In genomic region chr1:161045749-161046573, GRCh38 we compare ENCODE assay signal across 8 cellular contexts. TPM values are rescaled to one million over a fixed set of nuclear protein-coding genes. Genes with fewer than 3 reads are reported as not detected.
DNase-seq lines count a peak whose midpoint lies in the region; ATAC-seq, FAIRE-seq and TF ChIP-seq lines count a peak whose summit lies in the region.

Gene USF1 (minus strand): TSS chr1:161045977. CDS start chr1:161043275, 2,702 bp downstream.

- H4K20me1 ChIP-seq in BLaER1 treated with 17β-estradiol and CSF1 and Interleukin-3, amounts not matched to agents 10 nM and 100 nM = peaks cover 0 to 16% (median 0%) of the 10 kb centered on the region in 11 experiments; a peak in 3 of 22 replicates
- no peaks in the 10 kb centered on the region for H4K20me1 ChIP-seq in HepG2 (ENCODE audit: insufficient read depth, low read length)

- no peaks in the 10 kb centered on the region for H3K27me3 ChIP-seq in BLaER1 treated with 17β-estradiol and CSF1 and Interleukin-3, amounts not matched to agents 10 nM and 100 nM
- no peaks in the 10 kb centered on the region; a peak in 2 of 5 replicates for H3K27me3 ChIP-seq in HepG2 (ENCODE audit: control insufficient read depth in 1 of 2, insufficient read depth in 2 of 2, low read length in 2 of 2)

- TF ChIP-seq RAD21 in HepG2 (CRISPR knock-in tag; IDR thresholded peaks at IDR 0.05) = no peak

- peak within 1 kb of the TSS; percentile 98 for H2AFZ ChIP-seq in HepG2 (ENCODE audit: low read length)

- peak; percentile 80 for FAIRE-seq in HepG2 (lab: Jason Lieb, UNC)

- H3K4me3 ChIP-seq in BLaER1 treated with 17β-estradiol and CSF1 and Interleukin-3, amounts not matched to agents 10 nM and 100 nM = peak within 1 kb of the TSS; percentile 67 to 95 (median 89)
- peak within 1 kb of the TSS; percentile 78 to 84 (median 79) for H3K4me3 ChIP-seq in HepG2 (replicated peaks in 1 of 3; ENCODE audit: insufficient read depth in 1 of 3, low read depth in 2 of 3, low read length in 3 of 3)

- DNase-seq in NCI-H748 treated with DMSO at 0.1 percent for 48 hours (lab: John Stamatoyannopoulos, UW) = peak; percentile 93
- DNase-seq in activated CD4-positive, alpha-beta T cell treated with anti-CD3 and anti-CD28 coated beads, Interleukin-2, amount 50 U/mL, for 24 hours (ENCODE audit: low read depth in 1 of 2, low spot score in 1 of 2) = peak; percentile 87 to 89
- DNase-seq in dermis blood vessel endothelial cell = peak; percentile 98
- DNase-seq in HepG2 (ENCODE audit: low spot score) = peak; percentile 92
- peak; percentile 88 for DNase-seq in stimulated activated CD4-positive, alpha-beta T cell treated with anti-CD3 and anti-CD28 coated beads, Interleukin-4, amount 100 ng/mL, for 1 hour

- H3K27ac ChIP-seq in BLaER1 treated with 17β-estradiol and CSF1 and Interleukin-3, amounts not matched to agents 10 nM and 100 nM = peak within 1 kb of the TSS; percentile 92 to 99 (median 97)
- H3K27ac ChIP-seq in HepG2 (ENCODE audit: extremely low read length, insufficient read depth, low read length) = peak within 1 kb of the TSS; percentile 94

- POLR2A ChIA-PET in HepG2 (lab: Yijun Ruan, JAX) = interaction anchor here (0.7 to 4.3 kb wide), 17 partner anchors 9 to 203 kb away, joined by 3 to 60 read pairs (median 5); partner anchors contain the start of genes APOA2, ARHGAP30, B4GALT3 and DEDD

- peak; percentile 14; the same call in 1 of the 2 replicates for TF ChIP-seq CTCF in HepG2 (CRISPR knock-in tag; IDR thresholded peaks at IDR 0.05)

- TF ChIP-seq EP300 in HepG2 (IDR thresholded peaks at IDR 0.05; ENCODE audit: low read depth in 2 of 2, low read length in 2 of 2) (peak in 1 of 2 experiments; percentile 11; a peak in 1 of 4 replicates), HepG2 (CRISPR knock-in tag; IDR thresholded peaks at IDR 0.05; ENCODE audit: borderline replicate concordance) (no peak)

- BruUV-seq in HepG2 (replicated peaks; lab: Mats Ljungman, UMichigan) = TSS peak; percentile 91

- peak within 1 kb of the TSS; percentile 92 to 97 (median 95) for H3K9ac ChIP-seq in BLaER1 treated with 17β-estradiol and CSF1 and Interleukin-3, amounts not matched to agents 10 nM and 100 nM
- H3K9ac ChIP-seq in HepG2 (ENCODE audit: insufficient read depth, low read depth, low read length) = peak within 1 kb of the TSS; percentile 87

- peak within 1 kb of the TSS; percentile 90 to 98 (median 95) for H3K4me2 ChIP-seq in BLaER1 treated with 17β-estradiol and CSF1 and Interleukin-3, amounts not matched to agents 10 nM and 100 nM
- peak within 1 kb of the TSS; percentile 85 for H3K4me2 ChIP-seq in HepG2 (ENCODE audit: low read depth, low read length)

- WGBS in HepG2 (ENCODE audit: low lambda C conversion rate) = 1% methylated on average over 18 of the region's 29 CpGs

- TF ChIP-seq POLR2A in HepG2 (IDR thresholded peaks at IDR 0.05; ENCODE audit: insufficient read depth in 1 of 2, low read depth in 2 of 2, low read length in 2 of 2) = peak; percentile 77 to 86

- CTCF ChIA-PET in HepG2 (lab: Yijun Ruan, JAX; ENCODE audit: low intra/inter-chr PET ratio, low total read pairs) = no interaction called here

- peaks cover 13% of the 10 kb centered on the region for H3K79me2 ChIP-seq in HepG2 (ENCODE audit: insufficient read depth, low read length)

- in situ Hi-C loops in HepG2 (cut with HindIII; ENCODE audit: extremely low pct_ligation_motif_present, low pct_unique_long_range_greater_than_20kb) = no loop called here

- intact Hi-C loops in HepG2 (cut with micrococcal nuclease; ENCODE audit: unreplicated experiment) = loop anchor here (2.0 kb wide), 1 partner anchor 49 kb away; no protein-coding TSS in a partner anchor

- ATAC-seq in GM19372 (IDR thresholded peaks at IDR 0.05; ENCODE audit: low read depth, unreplicated experiment) (peak; percentile 61), HG03558 (IDR thresholded peaks at IDR 0.05; ENCODE audit: extremely low read depth, unreplicated experiment) (peak; percentile 36), HepG2 (peak; percentile 85)

- H3K4me1 ChIP-seq in BLaER1 treated with 17β-estradiol and CSF1 and Interleukin-3, amounts not matched to agents 10 nM and 100 nM = peaks cover 38 to 80% (median 58%) of the 10 kb centered on the region in 10 experiments
- peaks cover 20% of the 10 kb centered on the region for H3K4me1 ChIP-seq in HepG2 (ENCODE audit: insufficient read depth, low read length)

- peaks cover 58 to 67% (median 62%) of the 10 kb centered on the region in 11 experiments for H3K36me3 ChIP-seq in BLaER1 treated with 17β-estradiol and CSF1 and Interleukin-3, amounts not matched to agents 10 nM and 100 nM
- H3K36me3 ChIP-seq in HepG2 (replicated peaks in 1 of 2; ENCODE audit: control insufficient read depth in 1 of 2, insufficient read depth in 2 of 2, low read length in 2 of 2) = peaks cover 8 to 22% of the 10 kb centered on the region in 2 experiments

- H3K9me3 ChIP-seq in BLaER1 treated with 17β-estradiol and CSF1 and Interleukin-3, amounts not matched to agents 10 nM and 100 nM (replicated peaks in 1 of 11) = peaks cover 0 to 13% (median 0%) of the 10 kb centered on the region in 11 experiments; a peak in 3 of 22 replicates
- no peaks in the 10 kb centered on the region for H3K9me3 ChIP-seq in HepG2 (ENCODE audit: low read length)

TF ChIP-seq in HepG2, 621 proteins besides CTCF, POLR2A, EP300 and RAD21 (continues in another document):
- no peak for TF ChIP-seq ZNF839 (CRISPR knock-in tag; IDR thresholded peaks at IDR 0.05; ENCODE audit: borderline replicate concordance)
- no peak for TF ChIP-seq JARID2 (CRISPR knock-in tag; IDR thresholded peaks at IDR 0.05; ENCODE audit: insufficient replicate concordance)
- TF ChIP-seq TERF1 (CRISPR knock-in tag; IDR thresholded peaks at IDR 0.05) = no peak
- TF ChIP-seq GLMP (CRISPR knock-in tag; IDR thresholded peaks at IDR 0.05; ENCODE audit: borderline replicate concordance) = no peak

RNA-seq across cellular contexts. Expression of gene USF1, which starts in this region (rescaled TPM):
- total RNA-seq in dermis blood vessel endothelial cell = 94.3 and 125 TPM in 2 replicates
- 32.2 and 39.4 TPM in 2 replicates for total RNA-seq in HepG2 (2016; rRNA removed; fragmentation: Illumina TruSeq; extraction: Trizol)
- 10.2 and 10.9 TPM in 2 replicates for total RNA-seq in HepG2 (2016; cell fraction: cytosol; rRNA removed; fragmentation: Illumina TruSeq; extraction: Trizol; ENCODE audit: low read depth)
- 35.2 and 38.6 TPM in 2 replicates for total RNA-seq in HepG2 (2016; cell fraction: insoluble cytoplasmic fraction; rRNA removed; fragmentation: Illumina TruSeq; extraction: Trizol)
- total RNA-seq in HepG2 (2016; cell fraction: membrane; rRNA removed; fragmentation: Illumina TruSeq; extraction: Trizol) = 21.9 and 22.5 TPM in 2 replicates
- 36.9 and 43.8 TPM in 2 replicates for total RNA-seq in HepG2 (2016; cell fraction: nucleus; rRNA removed; fragmentation: Illumina TruSeq; extraction: Trizol)
- 26.9 and 40.0 TPM in 2 replicates for polyA plus RNA-seq in HepG2 (2011; rRNA removed)
- polyA plus RNA-seq in HepG2 (2011; cell fraction: cytosol; rRNA removed) = 13.4 and 14.2 TPM in 2 replicates
- polyA plus RNA-seq in HepG2 (2011; cell fraction: nucleus; rRNA removed) = 155 and 169 TPM in 2 replicates
- 15.0 and 18.0 TPM in 2 replicates for polyA plus RNA-seq in HepG2 (2012)
- 5.6 and 6.8 TPM in 2 replicates for polyA plus RNA-seq in HepG2 (2016; cell fraction: cytosol; fragmentation: Illumina TruSeq; extraction: Trizol; ENCODE audit: low read depth)
- polyA plus RNA-seq in HepG2 (2016; cell fraction: insoluble cytoplasmic fraction; fragmentation: Illumina TruSeq; extraction: Trizol; ENCODE audit: low read depth) = 25.5 and 27.5 TPM in 2 replicates
- 12.4 and 13.2 TPM in 2 replicates for polyA plus RNA-seq in HepG2 (2016; cell fraction: membrane; fragmentation: Illumina TruSeq; extraction: Trizol; ENCODE audit: low read depth)
- 90.2 and 94.9 TPM in 2 replicates for polyA plus RNA-seq in HepG2 (2016; cell fraction: nucleus; fragmentation: Illumina TruSeq; extraction: Trizol; ENCODE audit: insufficient read depth, low read depth)
- polyA minus RNA-seq in HepG2 (2011; rRNA and poly(A)+ RNA removed; ENCODE audit: low replicate concordance) = 71.6 and 214 TPM in 2 replicates
- 13.4 and 14.8 TPM in 2 replicates for polyA minus RNA-seq in HepG2 (2011; cell fraction: cytosol; rRNA and poly(A)+ RNA removed)
- polyA minus RNA-seq in HepG2 (2011; cell fraction: nucleus; rRNA and poly(A)+ RNA removed) = 21.8 and 24.0 TPM in 2 replicates

Comparison
In these comparisons a context has a peak if more than half of its experiments do, and no peak if none do; other contexts are left out.
1. Peak in every context shown above with its lines: DNase-seq, ATAC-seq, H3K4me3 ChIP-seq and H3K27ac ChIP-seq.